ENCODE assay signal across 8 cellular contexts in the genomic region with DNA sequence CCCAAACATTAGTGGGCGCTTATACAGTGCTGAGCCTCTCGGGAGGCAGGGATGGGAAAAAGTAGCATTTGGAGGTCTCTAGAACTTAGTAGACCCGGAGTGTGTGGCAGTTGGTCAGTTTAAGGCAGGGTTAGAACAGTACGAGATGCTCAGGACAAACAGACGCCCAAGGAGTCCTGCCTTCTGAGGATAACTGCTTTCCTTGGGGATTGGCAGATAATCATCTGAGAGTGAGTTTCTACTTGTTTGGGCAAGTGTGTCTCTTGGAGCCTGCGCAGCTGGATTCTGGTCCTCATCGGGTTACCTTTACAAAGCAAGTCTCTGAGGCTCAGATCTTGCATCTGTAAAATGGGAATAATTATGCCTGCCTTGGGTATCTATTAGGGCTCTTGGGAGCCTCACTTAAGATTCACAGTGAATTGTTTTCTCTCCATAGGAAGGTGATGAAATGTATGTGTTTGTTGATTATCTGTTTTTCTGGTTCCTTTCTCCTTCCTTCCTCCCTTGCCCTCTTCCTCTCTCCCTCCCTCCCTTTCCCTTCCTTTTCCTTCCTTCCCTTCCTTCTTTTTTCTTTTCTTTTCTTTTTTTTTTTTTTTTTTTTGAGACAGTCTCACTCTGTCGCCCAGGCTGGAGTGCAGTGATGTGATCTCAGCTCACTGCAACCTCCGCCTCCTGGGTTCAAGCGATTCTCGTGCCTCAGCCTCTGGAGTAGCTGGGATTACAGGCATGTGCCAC. TPM values are rescaled to one million over a fixed set of nuclear protein-coding genes. Genes with fewer than 3 reads are reported as not detected.
DNase-seq lines count a peak whose midpoint lies in the region; ATAC-seq and TF ChIP-seq lines count a peak whose summit lies in the region.

No MANE protein-coding gene starts in this region.

- H3K9ac ChIP-seq in HUES48 (ENCODE audit: low read depth, low read length) = peak overlapping the region; percentile 80

- H3K9me3 ChIP-seq in HUES48 (ENCODE audit: control insufficient read depth, insufficient read depth, low read length) = no peaks in the 10 kb centered on the region
- H3K9me3 ChIP-seq in mononuclear cell (ENCODE audit: low read depth, low read length) = no peaks in the 10 kb centered on the region

- H3K27ac ChIP-seq in ACC112 (ENCODE audit: low read depth, low read length) = no peak overlapping the region
- peak overlapping the region; percentile 93 for H3K27ac ChIP-seq in HUES48 (ENCODE audit: low read depth, low read length)
- H3K27ac ChIP-seq in brain microvascular endothelial cell = peak overlapping the region; percentile 21

- H3K36me3 ChIP-seq in ACC112 (ENCODE audit: insufficient read depth, low read length) (peaks cover 9% of the 10 kb centered on the region; the same call in 1 of the 2 replicates), HUES48 (ENCODE audit: control insufficient read depth, insufficient read depth, low read length) (peaks cover 10% of the 10 kb centered on the region), brain microvascular endothelial cell (replicated peaks) (peaks cover 4% of the 10 kb centered on the region)

- peaks cover 64% of the 10 kb centered on the region for H3K79me2 ChIP-seq in ACC112 (ENCODE audit: control insufficient read depth, insufficient read depth, low read length, unreplicated experiment)

- peaks cover 41% of the 10 kb centered on the region for H3K4me1 ChIP-seq in ACC112 (ENCODE audit: control insufficient read depth, insufficient read depth, low read length, unreplicated experiment)
- H3K4me1 ChIP-seq in HUES48 (ENCODE audit: control insufficient read depth, insufficient read depth, low read length) = peaks cover 45% of the 10 kb centered on the region
- H3K4me1 ChIP-seq in mononuclear cell (ENCODE audit: insufficient read depth, low read length) = peaks cover 68% of the 10 kb centered on the region

- no peak overlapping the region for H2AFZ ChIP-seq in ACC112 (ENCODE audit: low read length, unreplicated experiment)

- H3K4me3 ChIP-seq in ACC112 (ENCODE audit: low read depth, low read length) (peak overlapping the region; percentile 90), HUES48 (ENCODE audit: low read depth, low read length) (peak overlapping the region; percentile 78), brain microvascular endothelial cell (ENCODE audit: low read depth, low read length) (peak overlapping the region; percentile 70), mononuclear cell (ENCODE audit: low read length) (peak overlapping the region; percentile 56)

- DNase-seq in brain microvascular endothelial cell (no peak), NCI-H345 treated with DMSO at 0.1 percent for 48 hours (lab: John Stamatoyannopoulos, UW; ENCODE audit: unreplicated experiment) (no peak), SIG-M5 (lab: John Stamatoyannopoulos, UW) (no peak), T1000 (lab: John Stamatoyannopoulos, UW) (no peak)

- no peaks in the 10 kb centered on the region for H3K27me3 ChIP-seq in ACC112 (ENCODE audit: insufficient read depth, low read length)
- H3K27me3 ChIP-seq in HUES48 (ENCODE audit: control insufficient read depth, insufficient read depth, low read length) = no peaks in the 10 kb centered on the region
- no peaks in the 10 kb centered on the region for H3K27me3 ChIP-seq in brain microvascular endothelial cell (replicated peaks)
- no peaks in the 10 kb centered on the region for H3K27me3 ChIP-seq in mononuclear cell (ENCODE audit: insufficient read depth, low read length)

- ATAC-seq in GM21381 (IDR thresholded peaks at IDR 0.05; ENCODE audit: unreplicated experiment) = no peak

- no peak for TF ChIP-seq CTCF in brain microvascular endothelial cell (IDR thresholded peaks at IDR 0.05; ENCODE audit: low read depth, low read length, missing control alignments)

- in situ Hi-C loops in brain microvascular endothelial cell (cut with HindIII; ENCODE audit: low pct_ligation_motif_present, low sequenced_read_pairs) = no loop called here

RNA-seq across cellular contexts. Expression of a gene that starts 2.0 kb away (rescaled TPM):
- 86.0 TPM for total RNA-seq in mononuclear cell
